Comparison of ENCODE assay signal across 8 cellular contexts in the genomic region with DNA sequence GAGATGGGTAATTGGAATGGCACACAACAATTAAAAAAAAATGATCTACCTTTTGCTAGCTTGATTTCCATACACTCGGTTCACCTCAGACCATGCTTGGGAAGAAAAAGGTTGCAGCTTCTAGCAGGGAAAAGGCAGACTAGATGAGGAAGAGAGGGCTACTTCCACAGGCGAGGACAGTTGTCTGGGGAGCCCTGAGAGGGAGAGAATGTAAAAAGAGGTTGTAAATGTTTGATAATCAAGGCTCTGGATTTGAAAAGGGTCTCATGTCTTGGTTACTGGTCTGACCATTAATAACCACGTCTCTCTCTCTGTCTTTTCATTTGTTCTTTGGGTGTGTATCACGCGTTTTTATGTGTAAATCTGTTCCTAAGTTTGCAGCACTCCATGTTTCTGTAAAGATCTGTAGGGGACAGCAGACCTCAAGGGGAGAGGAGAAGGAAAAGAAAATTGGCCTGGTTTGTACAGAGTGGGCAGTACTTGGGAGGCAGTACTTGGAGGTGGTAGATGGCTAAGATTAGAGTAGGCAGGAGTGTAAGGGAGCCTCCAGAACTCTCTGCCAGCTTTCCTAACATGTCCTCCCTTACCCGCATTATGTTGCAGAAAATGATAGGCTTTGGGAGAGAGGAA. TPM values are rescaled to one million over a fixed set of nuclear protein-coding genes. Genes with fewer than 3 reads are reported as not detected.
DNase-seq lines count a peak whose midpoint lies in the region; ATAC-seq, FAIRE-seq and TF ChIP-seq lines count a peak whose summit lies in the region.
"Had no signal": no experiment of that assay in that cellular context is flagged by ENCODE, and none has a peak within 500 bp of the region (broad histone marks: within the 10 kb centered on the region; RNA-seq: fewer than 3 reads in every experiment).

No MANE protein-coding gene starts in this region.

- peak; percentile 16 for ATAC-seq in HG02571 (IDR thresholded peaks at IDR 0.05; ENCODE audit: unreplicated experiment)

- H3K4me1 ChIP-seq in H1 (replicated peaks in 1 of 4; ENCODE audit: control insufficient read depth in 3 of 4, insufficient read depth in 4 of 4, low read length in 3 of 4) (peaks cover 0 to 2% (median 0%) of the 10 kb centered on the region in 4 experiments; a peak in 2 of 7 replicates), mucosa of stomach (ENCODE audit: control insufficient read depth, insufficient read depth, low read length) (no peaks in the 10 kb centered on the region)

- no peak overlapping the region for H4K8ac ChIP-seq in H1 (ENCODE audit: extremely low read depth, insufficient read depth, low read length)

- CTCF ChIA-PET in H1 (lab: Charles Lee; ENCODE audit: partially characterized antibody), result interaction anchor here (1.4 kb wide), 1 partner anchor 51 kb away, joined by 3 read pairs; the partner anchor contains the start of gene GPRASP1

- WGBS in H1 (ENCODE audit: extremely low coverage in 1 of 2, insufficient coverage in 1 of 2, insufficient read length in 1 of 2, insufficient replicate concordance in 2 of 2, low coverage in 1 of 2, low lambda C conversion rate in 2 of 2, missing lambda C conversion rate in 1 of 2), 2 experiments, result 12% methylated on average over 6 of the region's 6 CpGs; no CpG with 5 or more reads in 1 of the 2 experiments

- H3K56ac ChIP-seq in H1 (replicated peaks; ENCODE audit: insufficient read length, low read depth, low read length), result no peak overlapping the region

- H2BK120ac ChIP-seq in H1 (replicated peaks; ENCODE audit: low read depth, low read length), result no peak overlapping the region

- H4K20me1 ChIP-seq in H1 (replicated peaks in 1 of 2; ENCODE audit: control insufficient read depth in 1 of 2, insufficient read depth in 2 of 2, low read length in 2 of 2), result no peaks in the 10 kb centered on the region

- TF ChIP-seq RAD21 in H1 (IDR thresholded peaks at IDR 0.05 in 1 of 2, conservative IDR thresholded peaks at IDR 0.05 in 1 of 2; ENCODE audit: low read depth in 2 of 2, low read length in 2 of 2), result no peak

- no peak for DNase-seq in GM12891 (ENCODE audit: insufficient read length, low spot score)
- DNase-seq in OCI-M1 (lab: John Stamatoyannopoulos, UW), result peak; percentile 44
- DNase-seq in H1 (ENCODE audit: low read depth in 1 of 2, low spot score in 2 of 2), result no peak
- DNase-seq in NCI-H446 treated with DMSO at 0.1 percent for 48 hours (lab: John Stamatoyannopoulos, UW), result no peak
- DNase-seq in stimulated activated CD4-positive, alpha-beta T cell treated with anti-CD3 and anti-CD28 coated beads, Interleukin-4, amount 100 ng/mL, for 24 hours, result no peak

- H3K79me2 ChIP-seq in H1 (ENCODE audit: control insufficient read depth in 1 of 2, insufficient read depth in 2 of 2, low read length in 2 of 2), result peaks cover 0 to 12% of the 10 kb centered on the region in 2 experiments; a peak in 2 of 4 replicates

- H2BK20ac ChIP-seq in H1 (ENCODE audit: low read length), result no peak overlapping the region

- no peak overlapping the region for H3K18ac ChIP-seq in H1 (ENCODE audit: extremely low read depth, low read length)

- H3K4ac ChIP-seq in H1 (replicated peaks; ENCODE audit: insufficient read length, low read depth, low read length), result no peak overlapping the region

- no peaks in the 10 kb centered on the region; the same call in 1 of the 2 replicates for H3K23me2 ChIP-seq in H1 (ENCODE audit: low read depth, low read length)

- no peak overlapping the region for H2BK15ac ChIP-seq in H1 (ENCODE audit: low read length)

- TF ChIP-seq CTCF in H1 (IDR thresholded peaks at IDR 0.05; ENCODE audit: control extremely low read depth in 1 of 3, insufficient read depth in 1 of 3, low read depth in 1 of 3, low read length in 3 of 3), result no peak

- FAIRE-seq in GM12891 (lab: Jason Lieb, UNC), result peak; percentile 31
- no peak for FAIRE-seq in H1 (lab: Jason Lieb, UNC)
- FAIRE-seq: endometrium had no signal

- no peak overlapping the region for H2BK5ac ChIP-seq in H1 (ENCODE audit: low read depth, low read length)

- H3K23ac ChIP-seq in H1 (ENCODE audit: insufficient read length), result no peak overlapping the region

- TF ChIP-seq POLR2A in GM12891 (IDR thresholded peaks at IDR 0.05; ENCODE audit: low read depth, low read length) (no peak), H1 (IDR thresholded peaks at IDR 0.05; ENCODE audit: control extremely low read depth in 1 of 2, low read depth in 2 of 2, low read length in 2 of 2) (no peak)

- H3K4me2 ChIP-seq in H1 (ENCODE audit: insufficient read depth in 1 of 2, low read depth in 2 of 2, low read length in 2 of 2), result peak overlapping the region; percentile 66 to 68

- no peak overlapping the region for H4K5ac ChIP-seq in H1 (ENCODE audit: insufficient read length, low read depth, low read length)

- H3K27me3 ChIP-seq in H1 (replicated peaks in 1 of 4; ENCODE audit: control insufficient read depth in 3 of 4, extremely low read depth in 1 of 4, insufficient read depth in 3 of 4, low read length in 3 of 4) (no peaks in the 10 kb centered on the region), mucosa of stomach (ENCODE audit: control insufficient read depth, insufficient read depth, low read length) (no peaks in the 10 kb centered on the region)

- no peaks in the 10 kb centered on the region for H3K9me3 ChIP-seq in H1 (ENCODE audit: insufficient read depth in 2 of 2, low read depth in 1 of 2, low read length in 1 of 2)
- H3K9me3 ChIP-seq in mucosa of stomach (ENCODE audit: control insufficient read depth, low read length), result no peaks in the 10 kb centered on the region

- POLR2A ChIA-PET in H1 (lab: Charles Lee; ENCODE audit: partially characterized antibody), result interaction anchor here (1.0 to 1.4 kb wide), 2 partner anchors 46 to 297 kb away, joined by 3 to 5 read pairs; no protein-coding TSS in a partner anchor

- peak overlapping the region; percentile 90; the same call in 1 of the 2 replicates for H2AFZ ChIP-seq in H1 (ENCODE audit: low read length)

- peak overlapping the region; percentile 70 to 98 (median 84) for H3K4me3 ChIP-seq in H1 (ENCODE audit: extremely low read depth in 1 of 4, insufficient read depth in 2 of 4, low read depth in 3 of 4, low read length in 4 of 4)
- peak overlapping the region; percentile 77 for H3K4me3 ChIP-seq in mucosa of stomach (ENCODE audit: low read length)

- no peaks in the 10 kb centered on the region for H3K79me1 ChIP-seq in H1 (ENCODE audit: low read depth, low read length)

- peak overlapping the region; percentile 67; the same call in 1 of the 2 replicates for H3K27ac ChIP-seq in H1 (ENCODE audit: low read depth, low read length)

- no peak for TF ChIP-seq EP300 in H1 (IDR thresholded peaks at IDR 0.05; ENCODE audit: borderline replicate concordance in 1 of 2, low read depth in 2 of 2, low read length in 2 of 2)

- H2AK5ac ChIP-seq in H1 (ENCODE audit: low read depth, low read length), result no peak overlapping the region

- peaks cover 0 to 12% (median 3%) of the 10 kb centered on the region in 4 experiments; a peak in 5 of 8 replicates for H3K36me3 ChIP-seq in H1 (ENCODE audit: control insufficient read depth in 2 of 4, insufficient read depth in 4 of 4, low read length in 3 of 4)
- H3K36me3 ChIP-seq in mucosa of stomach (ENCODE audit: control insufficient read depth, insufficient read depth, low read length), result no peaks in the 10 kb centered on the region

- H3K9ac ChIP-seq in H1 (replicated peaks in 1 of 4; ENCODE audit: extremely low read depth in 1 of 4, low read depth in 3 of 4, low read length in 3 of 4), result peak overlapping the region; percentile 65 to 96 (median 88)
- H3K9ac ChIP-seq in mucosa of stomach (ENCODE audit: low read length), result peak overlapping the region; percentile 86

- no peak overlapping the region for H3K14ac ChIP-seq in H1 (ENCODE audit: insufficient read length)

- no peak overlapping the region; the same call in 1 of the 2 replicates for H2BK12ac ChIP-seq in H1 (ENCODE audit: low read depth, low read length)

- no peak overlapping the region for H4K91ac ChIP-seq in H1 (replicated peaks; ENCODE audit: insufficient read length, low read length)

TF ChIP-seq in GM12891, 5 proteins besides CTCF, POLR2A, EP300 and RAD21:
- no peak for TF ChIP-seq TAF1 (IDR thresholded peaks at IDR 0.05; ENCODE audit: low read depth, low read length)
- no peak for TF ChIP-seq POU2F2 (IDR thresholded peaks at IDR 0.05; ENCODE audit: low read depth, low read length)
- no peak for TF ChIP-seq POLR2AphosphoS5 (IDR thresholded peaks at IDR 0.05; ENCODE audit: low read depth, low read length)

TF ChIP-seq in H1, 55 proteins besides CTCF, POLR2A, EP300 and RAD21 (continues in another document):
- TF ChIP-seq GTF2F1 (IDR thresholded peaks at IDR 0.05; ENCODE audit: borderline replicate concordance, low read depth, low read length) (no peak), KDM5A (IDR thresholded peaks at IDR 0.05; ENCODE audit: low read length) (no peak), ATF3 (IDR thresholded peaks at IDR 0.05; ENCODE audit: insufficient read depth, low read depth, low read length) (no peak), PHF8 (conservative IDR thresholded peaks at IDR 0.05; ENCODE audit: low read depth, low read length) (no peak)

RNA-seq across cellular contexts. Expression of gene ARMCX5, which starts 0.8 kb away (rescaled TPM):
- 9.5 TPM for polyA plus RNA-seq in GM12891 (2012; ENCODE audit: low read depth, missing spikeins)
- 9.2 and 10.9 TPM in 2 replicates for total RNA-seq in H1 (2021; fragmentation: NEBNext Ultra II Directional; extraction: Animal tissue kit (Norgen Biotek cat#: 25700))
- polyA plus RNA-seq in H1 (2011; rRNA removed), result 7.2 and 8.6 TPM in 2 replicates
- 14.7 TPM for polyA plus RNA-seq in H1 (2011; cell fraction: cytosol; rRNA removed)
- 10.3 TPM for polyA plus RNA-seq in H1 (2011; cell fraction: nucleus; rRNA removed)
- 10.8 to 15.2 TPM (median 13.9 TPM) in 4 replicates for polyA plus RNA-seq in H1 (2012, experiment 1 of 2)
- polyA plus RNA-seq in H1 (2012, experiment 2 of 2), result 0.72 TPM
- 9.3 TPM for polyA plus RNA-seq in H1 (2013, experiment 1 of 2)
- polyA plus RNA-seq in H1 (2013, experiment 2 of 2), result 8.2 TPM
- 28.3 and 38.7 TPM in 2 replicates for polyA minus RNA-seq in H1 (2011; rRNA and poly(A)+ RNA removed)
- 11.2 TPM for polyA minus RNA-seq in H1 (2011; cell fraction: cytosol; rRNA and poly(A)+ RNA removed)
- polyA minus RNA-seq in H1 (2011; cell fraction: nucleus; rRNA and poly(A)+ RNA removed), result 22.6 TPM

RNA-seq across cellular contexts. Expression of gene GPRASP1, which starts 51.2 kb away (rescaled TPM):
- polyA plus RNA-seq in GM12891 (2012; ENCODE audit: low read depth, missing spikeins), result 0.91 TPM
- 1.6 and 2.0 TPM in 2 replicates for total RNA-seq in H1 (2021; fragmentation: NEBNext Ultra II Directional; extraction: Animal tissue kit (Norgen Biotek cat#: 25700))
- polyA plus RNA-seq in H1 (2011; rRNA removed), result 0.47 and 0.65 TPM in 2 replicates
- polyA plus RNA-seq in H1 (2011; cell fraction: cytosol; rRNA removed), result 1.0 TPM
- polyA plus RNA-seq in H1 (2011; cell fraction: nucleus; rRNA removed), result 1.4 TPM
- polyA plus RNA-seq in H1 (2012, experiment 1 of 2), result 1.2 to 2.1 TPM (median 1.8 TPM) in 4 replicates
- polyA plus RNA-seq in H1 (2012, experiment 2 of 2), result 0.12 TPM
- 0.89 TPM for polyA plus RNA-seq in H1 (2013, experiment 1 of 2)
- 0.87 TPM for polyA plus RNA-seq in H1 (2013, experiment 2 of 2)
- 1.2 and 2.3 TPM in 2 replicates for polyA minus RNA-seq in H1 (2011; rRNA and poly(A)+ RNA removed)
- 2.1 TPM for polyA minus RNA-seq in H1 (2011; cell fraction: cytosol; rRNA and poly(A)+ RNA removed)
- polyA minus RNA-seq in H1 (2011; cell fraction: nucleus; rRNA and poly(A)+ RNA removed), result 1.8 TPM
